Comparison of ENCODE assay signal across 27 cellular contexts in genomic region chr3:81468385-81468784, GRCh38.
"Had no signal": no experiment of that assay in that cellular context is flagged by ENCODE, and none has a peak within 500 bp of the region (broad histone marks: within the 10 kb centered on the region; RNA-seq: fewer than 3 reads in every experiment).

No MANE protein-coding gene starts in this region.

- H3K27me3 ChIP-seq: adrenal gland, body of pancreas, esophagus squamous epithelium, gastroesophageal sphincter had no signal

- H3K4me3 ChIP-seq: adrenal gland, body of pancreas, esophagus squamous epithelium, gastroesophageal sphincter had no signal

- H3K27ac ChIP-seq: adrenal gland, body of pancreas, epithelial cell of prostate, esophagus squamous epithelium, gastroesophageal sphincter had no signal

- ATAC-seq: activated CD4-positive, alpha-beta T cell treated with anti-CD3 and anti-CD28 coated beads for 36 hours; activated CD8-positive, alpha-beta memory T cell treated with anti-CD3 and anti-CD28 coated beads, Interleukin-2, amount 10 ng/mL, durations not matched to agents 7 days and 5 days; activated CD8-positive, alpha-beta T cell treated with anti-CD3 and anti-CD28 coated beads, Interleukin-2, amount 10 ng/mL, durations not matched to agents 7 days and 5 days; activated naive CD8-positive, alpha-beta T cell treated with anti-CD3 and anti-CD28 coated beads, Interleukin-2, amount 50 U/mL, for 24 hours; body of pancreas; gastroesophageal sphincter; T-helper 17 cell had no signal

- H3K9me3 ChIP-seq: adrenal gland, body of pancreas, esophagus squamous epithelium, gastroesophageal sphincter had no signal

- DNase-seq: activated CD4-positive, alpha-beta memory T cell treated with anti-CD3 and anti-CD28 coated beads for 36 hours; activated CD4-positive, alpha-beta T cell treated with anti-CD3 and anti-CD28 coated beads for 36 hours; activated CD4-positive, alpha-beta T cell treated with anti-CD3 and anti-CD28 coated beads, Interleukin-2, amount 10 ng/mL, durations not matched to agents 24 days and 14 days; activated CD4-positive, CD25-positive, alpha-beta regulatory T cell; activated CD4-positive, CD25-positive, alpha-beta regulatory T cell treated with anti-CD3 and anti-CD28 coated beads, Interleukin-2, amount 50 U/mL, for 72 hours; activated CD8-positive, alpha-beta memory T cell treated with anti-CD3 and anti-CD28 coated beads, Interleukin-2, amount 10 ng/mL, durations not matched to agents 7 days and 5 days; activated CD8-positive, alpha-beta memory T cell treated with anti-CD3 and anti-CD28 coated beads, Interleukin-2, amount 50 U/mL, for 4 hours; activated CD8-positive, alpha-beta T cell treated with anti-CD3 and anti-CD28 coated beads, Interleukin-2, amount 10 ng/mL, durations not matched to agents 7 days and 5 days; activated effector memory CD4-positive, alpha-beta T cell treated with anti-CD3 and anti-CD28 coated beads, Interleukin-2, amount 50 U/mL, for 16 hours; activated naive CD4-positive, alpha-beta T cell treated with anti-CD3 and anti-CD28 coated beads for 36 hours; activated naive CD8-positive, alpha-beta T cell treated with anti-CD3 and anti-CD28 coated beads for 36 hours; activated naive CD8-positive, alpha-beta T cell treated with anti-CD3 and anti-CD28 coated beads, Interleukin-2, amount 50 U/mL, for 24 hours; activated T-cell treated with anti-CD3 and anti-CD28 coated beads, Interleukin-2, amount 50 U/mL, for 1 hour; activated T-cell treated with anti-CD3 and anti-CD28 coated beads, Interleukin-2, amount 50 U/mL, for 48 hours; adrenal gland; amygdala; aorta; body of pancreas; caudate nucleus; effector CD8-positive, alpha-beta T cell; esophagus squamous epithelium; foreskin melanocyte; T-helper 1 cell; T-helper 17 cell; T1000 had no signal

- H3K36me3 ChIP-seq: adrenal gland, esophagus squamous epithelium, gastroesophageal sphincter had no signal

- H3K4me1 ChIP-seq: adrenal gland, body of pancreas, esophagus squamous epithelium, gastroesophageal sphincter had no signal
